8 cellular contexts compared by ENCODE assay signal in genomic region chr1:10939654-10940450, GRCh38.
DNase-seq lines count a peak whose midpoint lies in the region; ATAC-seq and TF ChIP-seq lines count a peak whose summit lies in the region.

No MANE protein-coding gene starts in this region.

- H3K79me2 ChIP-seq in HCT116 (ENCODE audit: insufficient read depth, low read length), result no peaks in the 10 kb centered on the region

- peaks cover 19% of the 10 kb centered on the region for H3K27me3 Mint-ChIP-seq in CD8-positive, alpha-beta T cell (ENCODE audit: low read depth)
- peaks cover 8% of the 10 kb centered on the region for H3K27me3 Mint-ChIP-seq in memory B cell

- peak overlapping the region; percentile 24 for H3K4me3 ChIP-seq in CD8-positive, alpha-beta T cell (ENCODE audit: low read depth, low read length)
- H3K4me3 ChIP-seq in HCT116 (replicated peaks in 1 of 2; ENCODE audit: low read depth in 1 of 2, low read length in 2 of 2) (no peak overlapping the region), HAP-1 (no peak overlapping the region)

- no peak overlapping the region for H3K27ac ChIP-seq in CD8-positive, alpha-beta T cell (ENCODE audit: low read depth, low read length)
- no peak overlapping the region for H3K27ac ChIP-seq in HCT116 (ENCODE audit: low read depth, low read length)

- CTCF ChIA-PET in CD8-positive, alpha-beta T cell (lab: Charles Lee), result interaction anchor here (0.9 to 1.6 kb wide), 6 partner anchors 21 to 445 kb away, joined by 3 to 4 read pairs (median 3); no protein-coding TSS in a partner anchor
- CTCF ChIA-PET in HCT116 (lab: Charles Lee), result no interaction called here

- no peaks in the 10 kb centered on the region for H3K36me3 Mint-ChIP-seq in CD8-positive, alpha-beta T cell
- H3K36me3 Mint-ChIP-seq in memory B cell, result no peaks in the 10 kb centered on the region

- DNase-seq in CD8-positive, alpha-beta T cell, result peak in 1 of 7 experiments; percentile 16
- DNase-seq in HCT116 (ENCODE audit: low read depth, low spot score), result no peak
- no peak for DNase-seq in memory B cell (ENCODE audit: low spot score in 2 of 2)
- no peak for DNase-seq in iPS-NIHi11 (ENCODE audit: low spot score)
- no peak for DNase-seq in HAP-1 (ENCODE audit: low spot score in 2 of 2)

- no peaks in the 10 kb centered on the region for H3K9me2 ChIP-seq in HCT116 (ENCODE audit: insufficient read depth)

- H3K9me3 ChIP-seq in CD8-positive, alpha-beta T cell (ENCODE audit: low read length), result no peaks in the 10 kb centered on the region
- no peaks in the 10 kb centered on the region for H3K9me3 ChIP-seq in HCT116 (ENCODE audit: control insufficient read depth in 1 of 2, insufficient read depth in 1 of 2, low read depth in 1 of 2, low read length in 2 of 2)
- H3K9me3 ChIP-seq in HAP-1, result no peaks in the 10 kb centered on the region

- POLR2A ChIA-PET in CD8-positive, alpha-beta T cell (lab: Charles Lee), result no interaction called here
- POLR2A ChIA-PET in HCT116 (lab: Charles Lee), result no interaction called here

- no peak for TF ChIP-seq CTCF in CD8-positive, alpha-beta T cell (IDR thresholded peaks at IDR 0.05)
- no peak for TF ChIP-seq CTCF in HCT116 (IDR thresholded peaks at IDR 0.05 in 2 of 3, conservative IDR thresholded peaks at IDR 0.05 in 1 of 3; ENCODE audit: borderline replicate concordance in 1 of 3, insufficient read depth in 1 of 3, low read depth in 2 of 3, low read length in 2 of 3)

- intact Hi-C loops in CD8-positive, alpha-beta T cell (cut with DNase I, micrococcal nuclease), result no loop called here
- intact Hi-C loops in HCT116 (cut with micrococcal nuclease), result no loop called here

- H2AFZ ChIP-seq in HCT116 (ENCODE audit: low read depth, low read length, poor library complexity, severe bottlenecking), result no peak overlapping the region

- no peak overlapping the region for H3K9ac ChIP-seq in HCT116 (ENCODE audit: low read length)

- no peak for TF ChIP-seq RAD21 in HCT116 (IDR thresholded peaks at IDR 0.05; ENCODE audit: low read depth)

- H3K4me1 Mint-ChIP-seq in CD8-positive, alpha-beta T cell (ENCODE audit: low read depth), result peaks cover 43% of the 10 kb centered on the region
- H3K4me1 Mint-ChIP-seq in memory B cell, result peaks cover 16% of the 10 kb centered on the region

- RAD21 ChIA-PET in HCT116 (lab: Charles Lee; ENCODE audit: low non-redundant PET in 1 of 2, low total read pairs in 2 of 2, uncharacterized antibody in 2 of 2, unreplicated experiment in 2 of 2), result no interaction called here

- TF ChIP-seq POLR2A in HCT116 (IDR thresholded peaks at IDR 0.05; ENCODE audit: borderline replicate concordance, extremely low read depth, insufficient read depth, insufficient read length), result no peak

- peak; percentile 35 for ATAC-seq in CD8-positive, alpha-beta T cell
- ATAC-seq in HCT116 (no peak), memory B cell (ENCODE audit: low read depth) (peak; percentile 31), GM21367 (IDR thresholded peaks at IDR 0.05; ENCODE audit: unreplicated experiment) (no peak), GM21515 (IDR thresholded peaks at IDR 0.05; ENCODE audit: unreplicated experiment) (no peak)
- peak; percentile 66 to 76 for ATAC-seq in activated CD4-positive, CD25-positive, alpha-beta regulatory T cell treated with anti-CD3 and anti-CD28 coated beads, Interleukin-2, amount 50 U/mL, for 24 hours

- peaks cover 7% of the 10 kb centered on the region for H3K27me3 ChIP-seq in CD8-positive, alpha-beta T cell (ENCODE audit: insufficient read depth, low read length)
- H3K27me3 ChIP-seq in HCT116 (ENCODE audit: insufficient read depth, low read length) (no peaks in the 10 kb centered on the region; the same call in 1 of the 2 replicates), HAP-1 (ENCODE audit: low read depth) (no peaks in the 10 kb centered on the region; the same call in 1 of the 2 replicates)

- no TSS peak for BruUV-seq in HCT116 (replicated peaks; lab: Mats Ljungman, UMichigan)

- H3K27ac Mint-ChIP-seq in CD8-positive, alpha-beta T cell, result no peak overlapping the region
- no peak overlapping the region for H3K27ac Mint-ChIP-seq in memory B cell

- H4K20me1 ChIP-seq in HCT116 (ENCODE audit: insufficient read depth), result no peaks in the 10 kb centered on the region

- peaks cover 44% of the 10 kb centered on the region for H3K4me1 ChIP-seq in CD8-positive, alpha-beta T cell (ENCODE audit: insufficient read depth, low read length)
- H3K4me1 ChIP-seq in HCT116 (ENCODE audit: control insufficient read depth in 1 of 2, insufficient read depth in 2 of 2, low read length in 2 of 2) (peaks cover 0 to 8% of the 10 kb centered on the region in 2 experiments; a peak in 2 of 4 replicates), HAP-1 (peaks cover 10% of the 10 kb centered on the region)

- H3K4me3 Mint-ChIP-seq in CD8-positive, alpha-beta T cell, result peak overlapping the region; percentile 80
- H3K4me3 Mint-ChIP-seq in memory B cell, result peak overlapping the region; percentile 24

- H3K36me3 ChIP-seq in CD8-positive, alpha-beta T cell (ENCODE audit: insufficient read depth, low read length), result no peaks in the 10 kb centered on the region
- H3K36me3 ChIP-seq in HCT116 (ENCODE audit: control insufficient read depth in 1 of 2, insufficient read depth in 2 of 2, low read length in 2 of 2) (no peaks in the 10 kb centered on the region), HAP-1 (replicated peaks) (no peaks in the 10 kb centered on the region)

- no peaks in the 10 kb centered on the region for H3K9me3 Mint-ChIP-seq in CD8-positive, alpha-beta T cell
- no peaks in the 10 kb centered on the region for H3K9me3 Mint-ChIP-seq in memory B cell

- in situ Hi-C loops in HAP-1 (cut with MboI; ENCODE audit: low sequenced_read_pairs), result no loop called here

- no peak overlapping the region for H3K4me2 ChIP-seq in HCT116 (ENCODE audit: low read length)

TF ChIP-seq in HCT116, 20 proteins besides CTCF, POLR2A, EP300 and RAD21:
- TF ChIP-seq YY1 (IDR thresholded peaks at IDR 0.05; ENCODE audit: extremely low read depth, insufficient replicate concordance, low read depth, low read length) (no peak), FOSL1 (IDR thresholded peaks at IDR 0.05; ENCODE audit: low read depth) (no peak), TCF7L2 (IDR thresholded peaks at IDR 0.05; ENCODE audit: borderline replicate concordance, extremely low read depth, insufficient read depth, insufficient read length) (peak; percentile 43), REST (IDR thresholded peaks at IDR 0.05; ENCODE audit: low read depth) (no peak), MAX (IDR thresholded peaks at IDR 0.05) (no peak), SIN3A (IDR thresholded peaks at IDR 0.05; ENCODE audit: low read depth) (no peak), CBX3 (IDR thresholded peaks at IDR 0.05; ENCODE audit: low read depth) (no peak), CEBPB (IDR thresholded peaks at IDR 0.05; ENCODE audit: low read depth) (no peak)
TF ChIP-seq in HCT116: peak in this region for 1.

Comparison
In these comparisons a context has a peak if more than half of its experiments do, and no peak if none do; other contexts are left out.
1. ATAC-seq: peak in CD8-positive, alpha-beta T cell (single experiment), activated CD4-positive, CD25-positive, alpha-beta regulatory T cell treated with anti-CD3 and anti-CD28 coated beads, Interleukin-2, amount 50 U/mL, for 24 hours (2 of 2) and memory B cell (single experiment); none in HCT116 (single experiment), GM21367 (single experiment) and GM21515 (single experiment).